In the genomic region with DNA sequence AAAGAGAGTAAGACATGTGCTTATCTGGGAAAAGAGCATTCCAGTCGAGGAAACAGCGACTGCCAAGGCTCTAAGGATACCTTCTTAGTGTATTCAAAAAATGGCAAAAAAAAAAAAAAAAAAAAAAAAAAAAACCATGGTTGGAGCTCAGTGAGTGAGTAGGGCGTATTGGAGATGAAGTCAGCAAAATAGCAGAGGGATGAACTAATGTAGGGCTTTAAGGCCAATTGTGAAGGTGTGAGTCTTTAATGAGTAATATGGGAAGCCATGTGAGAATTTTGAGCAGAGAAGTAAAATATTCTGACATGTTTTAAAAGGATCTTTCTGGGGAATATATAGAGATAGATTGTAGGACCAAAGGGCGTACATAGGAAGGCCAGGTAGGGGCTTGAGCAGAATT, we compare ENCODE assay signal across 26 cellular contexts.
"Had no signal": no experiment of that assay in that cellular context is flagged by ENCODE, and none has a peak within 500 bp of the region (broad histone marks: within the 10 kb centered on the region; RNA-seq: fewer than 3 reads in every experiment).

No MANE protein-coding gene starts in this region.

- H3K79me2 ChIP-seq: parathyroid adenoma had no signal

- H3K4me3 ChIP-seq: gastroesophageal sphincter, heart right ventricle, lower lobe of right lung, mucosa of descending colon, prostate gland, right atrium auricular region, sigmoid colon, stomach, thyroid gland had no signal

- H2AFZ ChIP-seq: parathyroid adenoma had no signal

- H3K9ac ChIP-seq: parathyroid adenoma had no signal

- ATAC-seq: effector memory CD8-positive, alpha-beta T cell; gastroesophageal sphincter; heart right ventricle; left ventricle myocardium superior; lower lobe of right lung; mucosa of descending colon; natural killer cell treated with Interleukin-12 subunit alpha and Interleukin-12 subunit beta and Interleukin-15 and Interleukin-18, amount 100 ng/mL, for 72 hours; stimulated activated effector memory CD8-positive, alpha-beta T cell treated with anti-CD3 and anti-CD28 coated beads, Interleukin-12 subunit alpha, Interleukin-12 subunit beta, amount 100 ng/mL, for 72 hours had no signal

- H3K9me3 ChIP-seq: gastroesophageal sphincter, heart right ventricle, lower lobe of right lung, mucosa of descending colon, neutrophil, prostate gland, right atrium auricular region, thyroid gland had no signal

- H3K4me1 ChIP-seq: gastroesophageal sphincter, heart right ventricle, lower lobe of right lung, parathyroid adenoma, prostate gland, right atrium auricular region, sigmoid colon, stomach, thyroid gland had no signal

- DNase-seq: cerebellar nuclear complex; cortex of kidney; effector memory CD8-positive, alpha-beta T cell; foreskin fibroblast; glutamatergic neuron; heart right ventricle; hippocampal formation; kidney glomerular epithelial cell; left ventricle myocardium superior; lower lobe of right lung; mucosa of descending colon; naive B cell; sigmoid colon; stimulated activated CD4-positive, alpha-beta T cell treated with anti-CD3 and anti-CD28 coated beads, Interleukin-2, amount 100 ng/mL, for 24 hours; stimulated activated CD4-positive, alpha-beta T cell treated with anti-CD3 and anti-CD28 coated beads, Interleukin-4, amount 100 ng/mL, for 24 hours; stimulated activated naive CD4-positive, alpha-beta T cell treated with Interleukin-2 at 50 U/mL for 16 hours; stomach; thyroid gland; trophoblast cell had no signal

- H3K27ac ChIP-seq: gastroesophageal sphincter, heart right ventricle, lower lobe of right lung, neutrophil, parathyroid adenoma, prostate gland, right atrium auricular region, sigmoid colon, stomach, thyroid gland had no signal

- H3K27me3 ChIP-seq: gastroesophageal sphincter, neutrophil, right atrium auricular region, sigmoid colon, thyroid gland had no signal

- H3K36me3 ChIP-seq: gastroesophageal sphincter, heart right ventricle, lower lobe of right lung, neutrophil, prostate gland, right atrium auricular region, sigmoid colon, stomach, thyroid gland had no signal
